ENCODE assay signal across 8 cellular contexts in genomic region chr1:43980255-43981134, GRCh38. TPM values are rescaled to one million over a fixed set of nuclear protein-coding genes. Genes with fewer than 3 reads are reported as not detected.
DNase-seq lines count a peak whose midpoint lies in the region; ATAC-seq and TF ChIP-seq lines count a peak whose summit lies in the region.

No MANE protein-coding gene starts in this region.

- peak overlapping the region; percentile 34 to 97 (median 88) for H3K4me3 Mint-ChIP-seq in IgD-negative memory B cell

- H3K27ac Mint-ChIP-seq in IgD-negative memory B cell, result peak overlapping the region in 2 of 3 donors; percentile 36 to 49

- H3K27me3 ChIP-seq in breast epithelium, result no peaks in the 10 kb centered on the region
- no peaks in the 10 kb centered on the region for H3K27me3 ChIP-seq in muscle layer of colon (ENCODE audit: control insufficient read depth in 1 of 2, insufficient read depth in 2 of 2, low read length in 2 of 2)

- no peaks in the 10 kb centered on the region for H3K9me3 Mint-ChIP-seq in IgD-negative memory B cell

- DNase-seq in AG09309 (ENCODE audit: low read depth) (no peak), breast epithelium (ENCODE audit: low spot score in 2 of 2) (no peak), NCI-H2081 treated with DMSO at 0.1 percent for 48 hours (lab: John Stamatoyannopoulos, UW) (no peak), glomerular visceral epithelial cell (ENCODE audit: extremely low spot score) (no peak)
- no peak for DNase-seq in stimulated activated CD4-positive, alpha-beta T cell treated with anti-CD3 and anti-CD28 coated beads, Interleukin-15, amount 100 ng/mL, for 24 hours

- H3K4me1 Mint-ChIP-seq in IgD-negative memory B cell, result peaks cover 14 to 37% (median 24%) of the 10 kb centered on the region in 3 donors

- H3K9me3 ChIP-seq in breast epithelium, result no peaks in the 10 kb centered on the region
- H3K9me3 ChIP-seq in muscle layer of colon (ENCODE audit: low read length), result no peaks in the 10 kb centered on the region

- intact Hi-C loops in breast epithelium (cut with DNase I; ENCODE audit: low total_unique reads), result no loop called here

- ATAC-seq in HG03439 (IDR thresholded peaks at IDR 0.05; ENCODE audit: unreplicated experiment), result no peak

- H3K27ac ChIP-seq in breast epithelium (peak overlapping the region; percentile 61 to 72), muscle layer of colon (ENCODE audit: low read depth, low read length) (peak overlapping the region; percentile 38)

- H3K36me3 ChIP-seq in breast epithelium, result no peaks in the 10 kb centered on the region
- peaks cover 24% of the 10 kb centered on the region for H3K36me3 ChIP-seq in muscle layer of colon (ENCODE audit: insufficient read depth, low read length)

- H3K36me3 Mint-ChIP-seq in IgD-negative memory B cell, result peaks cover 9% of the 10 kb centered on the region

- H3K9ac ChIP-seq in muscle layer of colon (ENCODE audit: low read length), result no peak overlapping the region

- peak overlapping the region; percentile 49 for H3K4me3 ChIP-seq in AG09309 (ENCODE audit: control insufficient read depth, low read depth, low read length)
- peak overlapping the region; percentile 76 to 85 (median 81) for H3K4me3 ChIP-seq in breast epithelium
- H3K4me3 ChIP-seq in muscle layer of colon (ENCODE audit: low read depth in 1 of 2, low read length in 2 of 2), result peak overlapping the region; percentile 51 to 55

- H3K4me1 ChIP-seq in breast epithelium (peaks cover 0 to 18% of the 10 kb centered on the region in 2 donors), muscle layer of colon (ENCODE audit: insufficient read depth, low read length) (peaks cover 44% of the 10 kb centered on the region)

- no peak for TF ChIP-seq CTCF in AG09309 (IDR thresholded peaks at IDR 0.05; ENCODE audit: control insufficient read depth, insufficient read depth, low read depth, low read length, missing control alignments)
- TF ChIP-seq CTCF in breast epithelium (IDR thresholded peaks at IDR 0.05), result no peak

- TF ChIP-seq POLR2A in breast epithelium (IDR thresholded peaks at IDR 0.05), result no peak

- H3K27me3 Mint-ChIP-seq in IgD-negative memory B cell, result peaks cover 3% of the 10 kb centered on the region

RNA-seq across cellular contexts. Expression of gene B4GALT2, which starts 1.5 kb away (rescaled TPM):
- 1.0 TPM for polyA plus RNA-seq in IgD-negative memory B cell
- 10 to 100 TPM; 19.8 to 49.9 (median 37.0) TPM for total RNA-seq in breast epithelium

RNA-seq across cellular contexts. Expression of gene ATP6V0B, which starts 5.7 kb away (rescaled TPM):
- 261 TPM for polyA plus RNA-seq in IgD-negative memory B cell
- 100 to 1,000 TPM; 131 to 156 (median 155) TPM for total RNA-seq in breast epithelium

RNA-seq across cellular contexts. Expression of gene DPH2, which starts 10.7 kb away (rescaled TPM):
- polyA plus RNA-seq in IgD-negative memory B cell, result 38.4 TPM
- total RNA-seq in breast epithelium, result 10 to 100 TPM; 16.2 to 22.0 (median 18.3) TPM

RNA-seq across cellular contexts. Expression of gene CCDC24, which starts 10.9 kb away (rescaled TPM):
- 5.3 TPM for polyA plus RNA-seq in IgD-negative memory B cell
- 10 to 100 TPM in 2 of 3 donors, 1 to 10 TPM in 1; 5.4 to 12.5 (median 12.3) TPM for total RNA-seq in breast epithelium

RNA-seq across cellular contexts. Expression of gene IPO13, which starts 33.7 kb away (rescaled TPM):
- polyA plus RNA-seq in IgD-negative memory B cell, result 14.9 TPM
- 10 to 100 TPM; 18.4 to 23.0 (median 20.5) TPM for total RNA-seq in breast epithelium
